ENCODE assay signal across 13 cellular contexts in genomic region chr12:75766263-75767160, GRCh38.
DNase-seq lines count a peak whose midpoint lies in the region; ATAC-seq and TF ChIP-seq lines count a peak whose summit lies in the region.
"Had no signal": no experiment of that assay in that cellular context is flagged by ENCODE, and none has a peak within 500 bp of the region (broad histone marks: within the 10 kb centered on the region; RNA-seq: fewer than 3 reads in every experiment).

No MANE protein-coding gene starts in this region.

- H3K27ac Mint-ChIP-seq in chondrocyte (ENCODE audit: unreplicated experiment), result no peak overlapping the region
- H3K27ac Mint-ChIP-seq: memory B cell had no signal

- no peak overlapping the region for H2BK12ac ChIP-seq in mesenchymal stem cell (ENCODE audit: low read length in 2 of 2)

- no peak overlapping the region for H3K18ac ChIP-seq in mesenchymal stem cell (ENCODE audit: low read depth in 1 of 2, low read length in 2 of 2)

- H2AFZ ChIP-seq in mammary epithelial cell (ENCODE audit: low read depth, low read length) (peak overlapping the region; percentile 6), mesenchymal stem cell (ENCODE audit: low read depth, low read length) (no peak overlapping the region)

- no peaks in the 10 kb centered on the region for H4K20me1 ChIP-seq in mammary epithelial cell (ENCODE audit: insufficient read depth, low read length)

- dilution Hi-C loops in mammary epithelial cell (cut with HindIII; ENCODE audit: low sequenced_read_pairs), result no loop called here

- DNase-seq in AG08396 (ENCODE audit: low spot score) (peak; percentile 14), HT-29 (ENCODE audit: low spot score) (peak; percentile 80), mammary epithelial cell (peak; percentile 95), mesenchymal stem cell (peak; percentile 59), heart left ventricle (no peak), chondrocyte (ENCODE audit: low spot score) (no peak)
- DNase-seq in activated effector memory CD4-positive, alpha-beta T cell treated with anti-CD3 and anti-CD28 coated beads, Interleukin-2, amount 50 U/mL, for 16 hours, result no peak
- DNase-seq: COR-L47; NCI-H2227 treated with DMSO at 0.1 percent for 48 hours; stimulated activated CD4-positive, alpha-beta T cell treated with anti-CD3 and anti-CD28 coated beads, Interleukin-2, amount 100 ng/mL, for 24 hours; tibial artery had no signal

- H3K9me3 Mint-ChIP-seq in chondrocyte (ENCODE audit: low read depth), result no peaks in the 10 kb centered on the region
- H3K9me3 Mint-ChIP-seq: memory B cell had no signal

- no peaks in the 10 kb centered on the region for H3K36me3 Mint-ChIP-seq in chondrocyte (ENCODE audit: low read depth)
- H3K36me3 Mint-ChIP-seq: memory B cell had no signal

- in situ Hi-C loops in mammary epithelial cell (cut with MboI; ENCODE audit: low sequenced_read_pairs in 2 of 2), result no loop called here

- H2BK120ac ChIP-seq in mesenchymal stem cell (ENCODE audit: low read depth, low read length), result no peak overlapping the region

- no peaks in the 10 kb centered on the region for H3K27me3 ChIP-seq in mammary epithelial cell (ENCODE audit: insufficient read depth, low read length)
- H3K27me3 ChIP-seq in mesenchymal stem cell (ENCODE audit: control insufficient read depth in 1 of 2, insufficient read depth in 1 of 2, low read length in 2 of 2), result no peaks in the 10 kb centered on the region
- no peaks in the 10 kb centered on the region for H3K27me3 ChIP-seq in heart left ventricle
- H3K27me3 ChIP-seq: tibial artery had no signal

- no peak overlapping the region for H2AK5ac ChIP-seq in mesenchymal stem cell (ENCODE audit: low read length, severe bottlenecking)

- no peak overlapping the region for H4K8ac ChIP-seq in mesenchymal stem cell (ENCODE audit: low read length)

- H3K36me3 ChIP-seq in mammary epithelial cell (ENCODE audit: insufficient read depth, low read length) (no peaks in the 10 kb centered on the region), mesenchymal stem cell (ENCODE audit: control insufficient read depth in 1 of 2, insufficient read depth in 2 of 2, low read depth in 1 of 2, low read length in 2 of 2) (no peaks in the 10 kb centered on the region), heart left ventricle (no peaks in the 10 kb centered on the region)
- H3K36me3 ChIP-seq: tibial artery had no signal

- H3K79me2 ChIP-seq in mammary epithelial cell (ENCODE audit: insufficient read depth, low read length), result no peaks in the 10 kb centered on the region

- H3K4me3 ChIP-seq in mammary epithelial cell (replicated peaks in 1 of 3; ENCODE audit: insufficient read depth in 1 of 3, low read depth in 2 of 3, low read length in 3 of 3) (no peak overlapping the region), mesenchymal stem cell (ENCODE audit: insufficient read depth in 1 of 2, low read depth in 1 of 2, low read length in 2 of 2) (peak overlapping the region in 1 of 2 experiments; percentile 2), heart left ventricle (no peak overlapping the region)
- H3K4me3 ChIP-seq: tibial artery had no signal

- H3K4me3 Mint-ChIP-seq in chondrocyte (ENCODE audit: unreplicated experiment), result no peak overlapping the region
- H3K4me3 Mint-ChIP-seq: memory B cell had no signal

- no peak for ATAC-seq in heart left ventricle
- no peak for ATAC-seq in GM21786 (IDR thresholded peaks at IDR 0.05; ENCODE audit: unreplicated experiment)

- H2BK15ac ChIP-seq in mesenchymal stem cell (ENCODE audit: low read depth, poor library complexity, severe bottlenecking), result no peak overlapping the region

- peaks cover 6% of the 10 kb centered on the region for H3K4me1 Mint-ChIP-seq in chondrocyte (ENCODE audit: low read depth)
- H3K4me1 Mint-ChIP-seq: memory B cell had no signal

- intact Hi-C loops in mammary epithelial cell (cut with micrococcal nuclease) (loop anchor here (2.0 kb wide), 1 partner anchor 14 kb away; no protein-coding TSS in a partner anchor), heart left ventricle (cut with DNase I) (no loop called here)

- H3K14ac ChIP-seq in mesenchymal stem cell (ENCODE audit: low read length in 2 of 2), result no peak overlapping the region

- peaks cover 2% of the 10 kb centered on the region for H3K27me3 Mint-ChIP-seq in chondrocyte (ENCODE audit: low read depth)

- peak overlapping the region; percentile 1 for H3K4me2 ChIP-seq in mammary epithelial cell (ENCODE audit: insufficient read depth, low read depth, low read length)
- H3K4me2 ChIP-seq in mesenchymal stem cell (ENCODE audit: low read length, poor library complexity, severe bottlenecking), result no peak overlapping the region

- no peak overlapping the region for H3K4ac ChIP-seq in mesenchymal stem cell (ENCODE audit: low read depth in 1 of 2, low read length in 2 of 2)

- 42% methylated on average over 3 of the region's 3 CpGs for WGBS in mammary epithelial cell (ENCODE audit: low coverage, missing lambda C conversion rate)
- WGBS in mesenchymal stem cell, result 59% methylated on average over 3 of the region's 3 CpGs
- WGBS in heart left ventricle, 4 donors, result 92 to 98% (median 95%) methylated on average over 3 of the region's 3 CpGs

- CTCF ChIA-PET in mammary epithelial cell (lab: Charles Lee; ENCODE audit: low non-redundant PET), result no interaction called here

- H3K9me3 ChIP-seq in mammary epithelial cell (replicated peaks; ENCODE audit: insufficient read depth, low read length) (no peaks in the 10 kb centered on the region), mesenchymal stem cell (ENCODE audit: control insufficient read depth, low read length) (no peaks in the 10 kb centered on the region), heart left ventricle (no peaks in the 10 kb centered on the region)
- H3K9me3 ChIP-seq: tibial artery had no signal

- BruUV-seq in mammary epithelial cell (replicated peaks; lab: Mats Ljungman, UMichigan), result no TSS peak

- H2BK5ac ChIP-seq in mesenchymal stem cell (ENCODE audit: low read depth, low read length, poor library complexity, severe bottlenecking), result peak overlapping the region; percentile 59

- H3K79me1 ChIP-seq in mesenchymal stem cell (replicated peaks; ENCODE audit: low read length, poor library complexity, severe bottlenecking), result peaks cover 2% of the 10 kb centered on the region

- TF ChIP-seq CTCF in mammary epithelial cell (conservative IDR thresholded peaks at IDR 0.05 in 1 of 2, IDR thresholded peaks at IDR 0.05 in 1 of 2; ENCODE audit: extremely low read depth in 1 of 2, insufficient read depth in 1 of 2, low read depth in 1 of 2, low read length in 2 of 2) (no peak), heart left ventricle (IDR thresholded peaks at IDR 0.05) (no peak), chondrocyte (IDR thresholded peaks at IDR 0.05) (no peak)

- H4K91ac ChIP-seq in mesenchymal stem cell (ENCODE audit: low read length), result no peak overlapping the region

- no peak for TF ChIP-seq POLR2A in heart left ventricle (IDR thresholded peaks at IDR 0.05)

- H3K4me1 ChIP-seq in mammary epithelial cell (ENCODE audit: insufficient read depth, low read length), result peaks cover 27% of the 10 kb centered on the region
- H3K4me1 ChIP-seq in mesenchymal stem cell (ENCODE audit: control insufficient read depth, insufficient read depth, low read depth, low read length), result peaks cover 1% of the 10 kb centered on the region
- H3K4me1 ChIP-seq in heart left ventricle, result no peaks in the 10 kb centered on the region
- H3K4me1 ChIP-seq: tibial artery had no signal

- no peak overlapping the region for H3K23ac ChIP-seq in mesenchymal stem cell (ENCODE audit: low read length in 2 of 2)

- peak overlapping the region; percentile 10 for H3K9ac ChIP-seq in mammary epithelial cell (ENCODE audit: insufficient read depth, low read length)
- H3K9ac ChIP-seq in mesenchymal stem cell (ENCODE audit: low read length), result peak overlapping the region; percentile 23

- H3K27ac ChIP-seq in mammary epithelial cell (ENCODE audit: insufficient read depth, low read depth, low read length) (peak overlapping the region; percentile 63), mesenchymal stem cell (ENCODE audit: low read length, poor library complexity, severe bottlenecking) (peak overlapping the region; percentile 60), heart left ventricle (no peak overlapping the region)
- H3K27ac ChIP-seq: tibial artery had no signal

Comparison
In these comparisons a context has a peak if more than half of its experiments do, and no peak if none do; other contexts are left out.
1. DNase-seq: peak in AG08396 (single experiment), HT-29 (single experiment), mammary epithelial cell (single experiment) and mesenchymal stem cell (single experiment); none in activated effector memory CD4-positive, alpha-beta T cell treated with anti-CD3 and anti-CD28 coated beads, Interleukin-2, amount 50 U/mL, for 16 hours (single experiment), heart left ventricle (0 of 5) and chondrocyte (single experiment).
2. H3K27ac ChIP-seq: peak in mammary epithelial cell (single experiment) and mesenchymal stem cell (single experiment); none in heart left ventricle (0 of 12).